Comparison of ENCODE assay signal across 8 cellular contexts in genomic region chr18:2654828-2655152, GRCh38. TPM values are rescaled to one million over a fixed set of nuclear protein-coding genes. Genes with fewer than 3 reads are reported as not detected.
DNase-seq lines count a peak whose midpoint lies in the region; ATAC-seq and TF ChIP-seq lines count a peak whose summit lies in the region.

No MANE protein-coding gene starts in this region.

- TF ChIP-seq CTCF in CD4-positive, alpha-beta T cell (IDR thresholded peaks at IDR 0.05): no peak
- TF ChIP-seq CTCF in SU-DHL-6 (IDR thresholded peaks at IDR 0.05; ENCODE audit: insufficient read depth, low read length, poor library complexity, severe bottlenecking): no peak
- TF ChIP-seq CTCF in epithelial cell of proximal tubule (conservative IDR thresholded peaks at IDR 0.05; ENCODE audit: low read depth, low read length): no peak
- no peak for TF ChIP-seq CTCF in neural crest cell (conservative IDR thresholded peaks at IDR 0.05)

- no peaks in the 10 kb centered on the region for H3K9me3 Mint-ChIP-seq in CD4-positive, alpha-beta T cell
- no peaks in the 10 kb centered on the region for H3K9me3 Mint-ChIP-seq in neural crest cell

- no peaks in the 10 kb centered on the region for H3K27me3 ChIP-seq in CD4-positive, alpha-beta T cell (ENCODE audit: control insufficient read depth, insufficient read depth, low read length)
- H3K27me3 ChIP-seq in SU-DHL-6 (ENCODE audit: low read length): no peaks in the 10 kb centered on the region

- no peaks in the 10 kb centered on the region for H3K36me3 ChIP-seq in SU-DHL-6 (ENCODE audit: low read length)

- peak overlapping the region; percentile 99 for H3K27ac ChIP-seq in CD4-positive, alpha-beta T cell (ENCODE audit: low read depth, low read length)
- peak overlapping the region; percentile 84 for H3K27ac ChIP-seq in SU-DHL-6 (ENCODE audit: low read depth, low read length)

- CTCF ChIA-PET in CD4-positive, alpha-beta T cell (lab: Charles Lee): interaction anchor here (1.1 to 4.6 kb wide), 3 partner anchors 13 to 49 kb away, joined by 3 to 32 read pairs (median 5); no protein-coding TSS in a partner anchor

- peak overlapping the region; percentile 89 for H3K27ac Mint-ChIP-seq in CD4-positive, alpha-beta T cell
- peak overlapping the region; percentile 93 for H3K27ac Mint-ChIP-seq in neural crest cell (ENCODE audit: unreplicated experiment)

- peaks cover 39% of the 10 kb centered on the region for H3K79me2 ChIP-seq in SU-DHL-6 (ENCODE audit: insufficient read depth, low read length)

- POLR2A ChIA-PET in CD4-positive, alpha-beta T cell (lab: Charles Lee): interaction anchor here (0.6 to 7.7 kb wide), 30 partner anchors 13 to 949 kb away, joined by 3 to 698 read pairs (median 5); partner anchors contain the start of genes METTL4 and NDC80

- ATAC-seq in CD4-positive, alpha-beta T cell (ENCODE audit: poor library complexity): peak; percentile 46
- peak; percentile 36 for ATAC-seq in GM21515 (IDR thresholded peaks at IDR 0.05; ENCODE audit: unreplicated experiment)
- no peak for ATAC-seq in HG02798 (IDR thresholded peaks at IDR 0.05; ENCODE audit: poor library complexity, unreplicated experiment)

- H3K4me2 ChIP-seq in SU-DHL-6 (ENCODE audit: low read depth, low read length, poor library complexity, severe bottlenecking): peak overlapping the region; percentile 67

- H3K4me1 Mint-ChIP-seq in CD4-positive, alpha-beta T cell (ENCODE audit: low read depth): peaks cover 53% of the 10 kb centered on the region
- H3K4me1 Mint-ChIP-seq in neural crest cell: peaks cover 27% of the 10 kb centered on the region

- H2AFZ ChIP-seq in SU-DHL-6 (ENCODE audit: low read depth, low read length, severe bottlenecking): peak overlapping the region; percentile 92

- DNase-seq in CD4-positive, alpha-beta T cell: peak in 6 of 10 experiments; percentile 66 to 81 (median 76)
- no peak for DNase-seq in epithelial cell of proximal tubule (ENCODE audit: low read depth)
- no peak for DNase-seq in neural crest cell (ENCODE audit: low read depth, low spot score)
- DNase-seq in amniotic stem cell (lab: John Stamatoyannopoulos, UW): no peak
- no peak for DNase-seq in NCI-H187 treated with DMSO at 0.1 percent for 48 hours (lab: John Stamatoyannopoulos, UW)

- no peaks in the 10 kb centered on the region for H3K9me3 ChIP-seq in CD4-positive, alpha-beta T cell (ENCODE audit: control insufficient read depth, low read length)
- no peaks in the 10 kb centered on the region for H3K9me3 ChIP-seq in SU-DHL-6 (ENCODE audit: insufficient read depth, low read length)

- peak overlapping the region; percentile 94 for H3K4me3 Mint-ChIP-seq in CD4-positive, alpha-beta T cell
- H3K4me3 Mint-ChIP-seq in neural crest cell: peak overlapping the region; percentile 93

- H4K20me1 ChIP-seq in SU-DHL-6 (ENCODE audit: low read depth, low read length): peaks cover 16% of the 10 kb centered on the region

- H3K36me3 Mint-ChIP-seq in CD4-positive, alpha-beta T cell (ENCODE audit: low read depth): peaks cover 44% of the 10 kb centered on the region
- no peaks in the 10 kb centered on the region for H3K36me3 Mint-ChIP-seq in neural crest cell (ENCODE audit: low read depth)

- H3K4me3 ChIP-seq in SU-DHL-6 (ENCODE audit: insufficient read depth, low read length, poor library complexity, severe bottlenecking) (peak overlapping the region; percentile 63), epithelial cell of proximal tubule (ENCODE audit: low read depth, low read length) (peak overlapping the region; percentile 95)

- peaks cover 8% of the 10 kb centered on the region; the same call in 1 of the 2 replicates for H3F3A ChIP-seq in SU-DHL-6 (ENCODE audit: insufficient read depth)

- H3K9ac ChIP-seq in SU-DHL-6 (ENCODE audit: low read length): peak overlapping the region; percentile 95

- H3K27me3 Mint-ChIP-seq in CD4-positive, alpha-beta T cell: no peaks in the 10 kb centered on the region
- H3K27me3 Mint-ChIP-seq in neural crest cell (ENCODE audit: low read depth): peaks cover 20% of the 10 kb centered on the region

- no peaks in the 10 kb centered on the region for H3K9me2 ChIP-seq in SU-DHL-6 (replicated peaks; ENCODE audit: insufficient read depth, low read length)

- intact Hi-C loops in CD4-positive, alpha-beta T cell (cut with DNase I, micrococcal nuclease): loop anchor here (1.0 to 10.0 kb wide), 7 partner anchors 15 to 793 kb away; partner anchors contain the start of genes METTL4 (in 1 of the 2) and NDC80 (in 1 of the 2)

RNA-seq across cellular contexts. Expression of gene SMCHD1, which starts 0.7 kb away (rescaled TPM):
- total RNA-seq in CD4-positive, alpha-beta T cell: 100 to 1,000 TPM; 357 to 359 TPM
- 25.9 and 32.8 TPM in 2 replicates for total RNA-seq in epithelial cell of proximal tubule
- 66.3 and 73.4 TPM in 2 replicates for total RNA-seq in neural crest cell

Comparison
In these comparisons a context has a peak if more than half of its experiments do, and no peak if none do; other contexts are left out.
1. DNase-seq: peak in CD4-positive, alpha-beta T cell (6 of 10); none in epithelial cell of proximal tubule (single experiment), neural crest cell (single experiment), amniotic stem cell (single experiment) and NCI-H187 treated with DMSO at 0.1 percent for 48 hours (single experiment).